16 cellular contexts compared by ENCODE assay signal in genomic region chr12:50151047-50151687, GRCh38. TPM values are rescaled to one million over a fixed set of nuclear protein-coding genes. Genes with fewer than 3 reads are reported as not detected.
DNase-seq lines count a peak whose midpoint lies in the region; ATAC-seq, FAIRE-seq and TF ChIP-seq lines count a peak whose summit lies in the region.
"Had no signal": no experiment of that assay in that cellular context is flagged by ENCODE, and none has a peak within 500 bp of the region (broad histone marks: within the 10 kb centered on the region; RNA-seq: fewer than 3 reads in every experiment).

No MANE protein-coding gene starts in this region.

- CTCF ChIA-PET in HepG2 (lab: Yijun Ruan, JAX; ENCODE audit: low intra/inter-chr PET ratio, low total read pairs): no interaction called here

- no peaks in the 10 kb centered on the region for H3K27me3 ChIP-seq in HepG2 (ENCODE audit: control insufficient read depth in 1 of 2, insufficient read depth in 2 of 2, low read length in 2 of 2)
- no peaks in the 10 kb centered on the region for H3K27me3 ChIP-seq in right lobe of liver

- no peaks in the 10 kb centered on the region for H3K4me1 ChIP-seq in HepG2 (ENCODE audit: insufficient read depth, low read length)
- no peaks in the 10 kb centered on the region for H3K4me1 ChIP-seq in right lobe of liver

- TF ChIP-seq CTCF in HepG2 (CRISPR knock-in tag; IDR thresholded peaks at IDR 0.05) (no peak), right lobe of liver (IDR thresholded peaks at IDR 0.05) (no peak), lower leg skin (IDR thresholded peaks at IDR 0.05) (no peak)

- no peak for TF ChIP-seq RAD21 in HepG2 (CRISPR knock-in tag; IDR thresholded peaks at IDR 0.05)

- H3K4me2 ChIP-seq in HepG2 (ENCODE audit: low read depth, low read length): no peak overlapping the region

- no peaks in the 10 kb centered on the region; the same call in 1 of the 2 replicates for H4K20me1 ChIP-seq in HepG2 (ENCODE audit: insufficient read depth, low read length)

- TSS peak; percentile 37 for BruUV-seq in HepG2 (replicated peaks; lab: Mats Ljungman, UMichigan)

- TF ChIP-seq EP300 in HepG2 (IDR thresholded peaks at IDR 0.05; ENCODE audit: low read depth in 2 of 2, low read length in 2 of 2): no peak
- TF ChIP-seq EP300 in HepG2 (CRISPR knock-in tag; IDR thresholded peaks at IDR 0.05; ENCODE audit: borderline replicate concordance): no peak

- H3K27ac ChIP-seq in HepG2 (ENCODE audit: extremely low read length, insufficient read depth, low read length) (no peak overlapping the region), right lobe of liver (no peak overlapping the region)

- H3K4me3 Mint-ChIP-seq in activated T-helper 2 cell treated with anti-CD3 and anti-CD28 coated beads, Interferon-gamma antibody, Interleukin-2, Interleukin-4, amounts not matched to agents 10 μg/mL and 5 μg/mL and 100 μg/mL, durations not matched to agents 14 hours and 24 hours and 36 hours (ENCODE audit: low read depth): no peak overlapping the region

- H3K36me3 ChIP-seq in HepG2 (replicated peaks in 1 of 2; ENCODE audit: control insufficient read depth in 1 of 2, insufficient read depth in 2 of 2, low read length in 2 of 2) (no peaks in the 10 kb centered on the region), right lobe of liver (no peaks in the 10 kb centered on the region)

- POLR2A ChIA-PET in HepG2 (lab: Yijun Ruan, JAX): interaction anchor here (1.4 kb wide), 1 partner anchor 16 kb away, joined by 4 read pairs; the partner anchor contains the start of gene CERS5

- H3K36me3 Mint-ChIP-seq in activated T-helper 2 cell treated with anti-CD3 and anti-CD28 coated beads, Interferon-gamma antibody, Interleukin-2, Interleukin-4, amounts not matched to agents 10 μg/mL and 5 μg/mL and 100 μg/mL, durations not matched to agents 14 hours and 24 hours and 36 hours (ENCODE audit: low read depth): peaks cover 14% of the 10 kb centered on the region

- no peaks in the 10 kb centered on the region for H3K9me3 Mint-ChIP-seq in activated T-helper 2 cell treated with anti-CD3 and anti-CD28 coated beads, Interferon-gamma antibody, Interleukin-2, Interleukin-4, amounts not matched to agents 10 μg/mL and 5 μg/mL and 100 μg/mL, durations not matched to agents 14 hours and 24 hours and 36 hours

- H3K79me2 ChIP-seq in HepG2 (ENCODE audit: insufficient read depth, low read length): peaks cover 12% of the 10 kb centered on the region

- in situ Hi-C loops in HepG2 (cut with HindIII; ENCODE audit: extremely low pct_ligation_motif_present, low pct_unique_long_range_greater_than_20kb): no loop called here

- no peak overlapping the region for H3K9ac ChIP-seq in HepG2 (ENCODE audit: insufficient read depth, low read depth, low read length)

- no peaks in the 10 kb centered on the region for H3K27me3 Mint-ChIP-seq in activated T-helper 2 cell treated with anti-CD3 and anti-CD28 coated beads, Interferon-gamma antibody, Interleukin-2, Interleukin-4, amounts not matched to agents 10 μg/mL and 5 μg/mL and 100 μg/mL, durations not matched to agents 14 hours and 24 hours and 36 hours (ENCODE audit: low read depth)

- 72% methylated on average over 1 of the region's 1 CpG for WGBS in HepG2 (ENCODE audit: low lambda C conversion rate)
- 60% methylated on average over 1 of the region's 1 CpG for WGBS in right lobe of liver (ENCODE audit: insufficient coverage, low coverage, low lambda C conversion rate, missing lambda C conversion rate)
- 63 to 77% methylated on average over 1 of the region's 1 CpG for whole genome bisulfite sequencing in lower leg skin, 2 donors

- FAIRE-seq in HepG2 (lab: Jason Lieb, UNC) (no peak), H54 (lab: Jason Lieb, UNC) (no peak)
- FAIRE-seq: H1 had no signal

- H2AFZ ChIP-seq in HepG2 (ENCODE audit: low read length): no peak overlapping the region

- DNase-seq in HepG2 (ENCODE audit: low spot score) (no peak), right lobe of liver (no peak), kidney glomerular epithelial cell (lab: John Stamatoyannopoulos, UW) (peak; percentile 49), lower leg skin (ENCODE audit: low spot score in 2 of 2) (no peak), H54 (ENCODE audit: insufficient read length, low spot score) (no peak), NCI-H2107 treated with DMSO at 0.1 percent for 48 hours (lab: John Stamatoyannopoulos, UW; ENCODE audit: unreplicated experiment) (no peak)
- no peak for DNase-seq in activated T-helper 2 cell treated with anti-CD3 and anti-CD28 coated beads, Interferon-gamma antibody, Interleukin-2, Interleukin-4, amounts not matched to agents 10 μg/mL and 5 μg/mL and 100 μg/mL, durations not matched to agents 14 hours and 24 hours and 36 hours (ENCODE audit: low spot score)
- DNase-seq: activated T-cell treated with anti-CD3 and anti-CD28 coated beads for 4 hours, cortex of kidney, hypothalamus, NCI-H2107, NCI-H82, retina had no signal

- H3K27ac Mint-ChIP-seq in activated T-helper 2 cell treated with anti-CD3 and anti-CD28 coated beads, Interferon-gamma antibody, Interleukin-2, Interleukin-4, amounts not matched to agents 10 μg/mL and 5 μg/mL and 100 μg/mL, durations not matched to agents 14 hours and 24 hours and 36 hours: peak overlapping the region; percentile 71

- no peak for TF ChIP-seq POLR2A in HepG2 (IDR thresholded peaks at IDR 0.05; ENCODE audit: insufficient read depth in 1 of 2, low read depth in 2 of 2, low read length in 2 of 2)
- TF ChIP-seq POLR2A in right lobe of liver (IDR thresholded peaks at IDR 0.05): no peak
- TF ChIP-seq POLR2A in lower leg skin (IDR thresholded peaks at IDR 0.05): no peak
- no peak for TF ChIP-seq POLR2A in H54 (IDR thresholded peaks at IDR 0.05; ENCODE audit: low read depth, low read length)

- H3K4me3 ChIP-seq in HepG2 (replicated peaks in 1 of 3; ENCODE audit: insufficient read depth in 1 of 3, low read depth in 2 of 3, low read length in 3 of 3): no peak overlapping the region
- H3K4me3 ChIP-seq in right lobe of liver: no peak overlapping the region
- H3K4me3 ChIP-seq in lower leg skin (ENCODE audit: low read depth, poor library complexity, severe bottlenecking): no peak overlapping the region

- peaks cover 22% of the 10 kb centered on the region for H3K4me1 Mint-ChIP-seq in activated T-helper 2 cell treated with anti-CD3 and anti-CD28 coated beads, Interferon-gamma antibody, Interleukin-2, Interleukin-4, amounts not matched to agents 10 μg/mL and 5 μg/mL and 100 μg/mL, durations not matched to agents 14 hours and 24 hours and 36 hours (ENCODE audit: low read depth)

- intact Hi-C loops in HepG2 (cut with micrococcal nuclease; ENCODE audit: unreplicated experiment): no loop called here
- intact Hi-C loops in right lobe of liver (cut with DNase I): no loop called here
- intact Hi-C loops in activated T-helper 2 cell treated with anti-CD3 and anti-CD28 coated beads, Interferon-gamma antibody, Interleukin-2, Interleukin-4, amounts not matched to agents 10 μg/mL and 5 μg/mL and 100 μg/mL, durations not matched to agents 14 hours and 24 hours and 36 hours (cut with micrococcal nuclease): no loop called here
- intact Hi-C loops in lower leg skin (cut with DNase I; ENCODE audit: low total_unique reads): loop anchor here (5.0 kb wide), 1 partner anchor 991 kb away; no protein-coding TSS in a partner anchor

- H3K9me3 ChIP-seq in HepG2 (ENCODE audit: low read length) (no peaks in the 10 kb centered on the region), right lobe of liver (no peaks in the 10 kb centered on the region)

- ATAC-seq in HepG2 (no peak), right lobe of liver (no peak), GM21786 (IDR thresholded peaks at IDR 0.05; ENCODE audit: unreplicated experiment) (no peak)
- ATAC-seq: left lobe of liver had no signal

RNA-seq across cellular contexts. Expression of gene CERS5, which starts 16.0 kb away (rescaled TPM):
- total RNA-seq in HepG2 (2016; rRNA removed; fragmentation: Illumina TruSeq; extraction: Trizol): 15.3 and 22.3 TPM in 2 replicates
- total RNA-seq in HepG2 (2016; cell fraction: cytosol; rRNA removed; fragmentation: Illumina TruSeq; extraction: Trizol; ENCODE audit: low read depth): 10.3 and 12.1 TPM in 2 replicates
- total RNA-seq in HepG2 (2016; cell fraction: insoluble cytoplasmic fraction; rRNA removed; fragmentation: Illumina TruSeq; extraction: Trizol): 13.6 and 22.8 TPM in 2 replicates
- total RNA-seq in HepG2 (2016; cell fraction: membrane; rRNA removed; fragmentation: Illumina TruSeq; extraction: Trizol): 18.3 and 19.2 TPM in 2 replicates
- total RNA-seq in HepG2 (2016; cell fraction: nucleus; rRNA removed; fragmentation: Illumina TruSeq; extraction: Trizol): 34.1 and 37.5 TPM in 2 replicates
- 37.5 and 48.8 TPM in 2 replicates for polyA plus RNA-seq in HepG2 (2011; rRNA removed)
- polyA plus RNA-seq in HepG2 (2011; cell fraction: cytosol; rRNA removed): 24.8 and 42.9 TPM in 2 replicates
- polyA plus RNA-seq in HepG2 (2011; cell fraction: nucleus; rRNA removed): 37.4 and 42.7 TPM in 2 replicates
- polyA plus RNA-seq in HepG2 (2012): 18.5 and 22.9 TPM in 2 replicates
- polyA plus RNA-seq in HepG2 (2016; cell fraction: cytosol; fragmentation: Illumina TruSeq; extraction: Trizol; ENCODE audit: low read depth): 11.3 and 11.6 TPM in 2 replicates
- 16.0 and 16.6 TPM in 2 replicates for polyA plus RNA-seq in HepG2 (2016; cell fraction: insoluble cytoplasmic fraction; fragmentation: Illumina TruSeq; extraction: Trizol; ENCODE audit: low read depth)
- polyA plus RNA-seq in HepG2 (2016; cell fraction: membrane; fragmentation: Illumina TruSeq; extraction: Trizol; ENCODE audit: low read depth): 17.8 and 18.4 TPM in 2 replicates
- polyA plus RNA-seq in HepG2 (2016; cell fraction: nucleus; fragmentation: Illumina TruSeq; extraction: Trizol; ENCODE audit: insufficient read depth, low read depth): 69.6 and 73.1 TPM in 2 replicates
- 54.7 and 68.3 TPM in 2 replicates for polyA minus RNA-seq in HepG2 (2011; rRNA and poly(A)+ RNA removed; ENCODE audit: low replicate concordance)
- 16.2 and 19.3 TPM in 2 replicates for polyA minus RNA-seq in HepG2 (2011; cell fraction: cytosol; rRNA and poly(A)+ RNA removed)
- polyA minus RNA-seq in HepG2 (2011; cell fraction: nucleus; rRNA and poly(A)+ RNA removed): 29.5 and 31.8 TPM in 2 replicates
- 10 to 100 TPM in 2 of 6 experiments, 1 to 10 TPM in 4; 5.0 to 12.0 (median 8.0) TPM for total RNA-seq in right lobe of liver
- 114 and 115 TPM in 2 replicates for total RNA-seq in activated T-helper 2 cell treated with anti-CD3 and anti-CD28 coated beads, Interferon-gamma antibody, Interleukin-2, Interleukin-4, amounts not matched to agents 10 μg/mL and 5 μg/mL and 100 μg/mL, durations not matched to agents 14 hours and 24 hours and 36 hours
- total RNA-seq in lower leg skin: 10 to 100 TPM; 31.8 to 34.5 (median 32.5) TPM

RNA-seq across cellular contexts. Expression of gene COX14, which starts 39.1 kb away (rescaled TPM):
- total RNA-seq in HepG2 (2016; rRNA removed; fragmentation: Illumina TruSeq; extraction: Trizol) (71.6 and 82.0 TPM in 2 replicates), right lobe of liver (10 to 100 TPM; 37.7 to 67.5 (median 50.6) TPM), lower leg skin (10 to 100 TPM; 29.0 to 52.1 (median 36.8) TPM)
- 62.2 and 107 TPM in 2 replicates for total RNA-seq in HepG2 (2016; cell fraction: cytosol; rRNA removed; fragmentation: Illumina TruSeq; extraction: Trizol; ENCODE audit: low read depth)
- 70.2 and 88.8 TPM in 2 replicates for total RNA-seq in HepG2 (2016; cell fraction: insoluble cytoplasmic fraction; rRNA removed; fragmentation: Illumina TruSeq; extraction: Trizol)
- total RNA-seq in HepG2 (2016; cell fraction: membrane; rRNA removed; fragmentation: Illumina TruSeq; extraction: Trizol): 84.4 and 106 TPM in 2 replicates
- 18.4 and 19.5 TPM in 2 replicates for total RNA-seq in HepG2 (2016; cell fraction: nucleus; rRNA removed; fragmentation: Illumina TruSeq; extraction: Trizol)
- polyA plus RNA-seq in HepG2 (2011; rRNA removed): 53.0 and 55.0 TPM in 2 replicates
- polyA plus RNA-seq in HepG2 (2011; cell fraction: cytosol; rRNA removed): 64.0 and 68.8 TPM in 2 replicates
- 15.7 and 16.8 TPM in 2 replicates for polyA plus RNA-seq in HepG2 (2011; cell fraction: nucleus; rRNA removed)
- polyA plus RNA-seq in HepG2 (2012): 30.1 and 33.7 TPM in 2 replicates
- 46.3 and 86.6 TPM in 2 replicates for polyA plus RNA-seq in HepG2 (2016; cell fraction: cytosol; fragmentation: Illumina TruSeq; extraction: Trizol; ENCODE audit: low read depth)
- polyA plus RNA-seq in HepG2 (2016; cell fraction: insoluble cytoplasmic fraction; fragmentation: Illumina TruSeq; extraction: Trizol; ENCODE audit: low read depth): 52.0 and 58.2 TPM in 2 replicates
- polyA plus RNA-seq in HepG2 (2016; cell fraction: membrane; fragmentation: Illumina TruSeq; extraction: Trizol; ENCODE audit: low read depth): 51.4 and 62.9 TPM in 2 replicates
- polyA plus RNA-seq in HepG2 (2016; cell fraction: nucleus; fragmentation: Illumina TruSeq; extraction: Trizol; ENCODE audit: insufficient read depth, low read depth): 29.1 and 31.5 TPM in 2 replicates
- polyA minus RNA-seq in HepG2 (2011; rRNA and poly(A)+ RNA removed; ENCODE audit: low replicate concordance): 27.5 and 131 TPM in 2 replicates
- 8.7 and 10.3 TPM in 2 replicates for polyA minus RNA-seq in HepG2 (2011; cell fraction: cytosol; rRNA and poly(A)+ RNA removed)
- polyA minus RNA-seq in HepG2 (2011; cell fraction: nucleus; rRNA and poly(A)+ RNA removed): 10.3 and 10.8 TPM in 2 replicates
- total RNA-seq in activated T-helper 2 cell treated with anti-CD3 and anti-CD28 coated beads, Interferon-gamma antibody, Interleukin-2, Interleukin-4, amounts not matched to agents 10 μg/mL and 5 μg/mL and 100 μg/mL, durations not matched to agents 14 hours and 24 hours and 36 hours: 38.1 and 43.5 TPM in 2 replicates

RNA-seq across cellular contexts. Expression of gene GPD1, which starts 47.4 kb away (rescaled TPM):
- total RNA-seq in HepG2 (2016; rRNA removed; fragmentation: Illumina TruSeq; extraction: Trizol): 30.6 and 38.1 TPM in 2 replicates
- 5.3 and 5.6 TPM in 2 replicates for total RNA-seq in HepG2 (2016; cell fraction: cytosol; rRNA removed; fragmentation: Illumina TruSeq; extraction: Trizol; ENCODE audit: low read depth)
- 31.5 and 38.6 TPM in 2 replicates for total RNA-seq in HepG2 (2016; cell fraction: insoluble cytoplasmic fraction; rRNA removed; fragmentation: Illumina TruSeq; extraction: Trizol)
- 8.7 and 10.6 TPM in 2 replicates for total RNA-seq in HepG2 (2016; cell fraction: membrane; rRNA removed; fragmentation: Illumina TruSeq; extraction: Trizol)
- 10.8 and 11.2 TPM in 2 replicates for total RNA-seq in HepG2 (2016; cell fraction: nucleus; rRNA removed; fragmentation: Illumina TruSeq; extraction: Trizol)
- 3.7 and 7.2 TPM in 2 replicates for polyA plus RNA-seq in HepG2 (2011; rRNA removed)
- 6.2 and 10.3 TPM in 2 replicates for polyA plus RNA-seq in HepG2 (2011; cell fraction: cytosol; rRNA removed)
- polyA plus RNA-seq in HepG2 (2011; cell fraction: nucleus; rRNA removed): 4.8 and 7.4 TPM in 2 replicates
- 14.9 and 15.6 TPM in 2 replicates for polyA plus RNA-seq in HepG2 (2012)
- polyA plus RNA-seq in HepG2 (2016; cell fraction: cytosol; fragmentation: Illumina TruSeq; extraction: Trizol; ENCODE audit: low read depth): 4.0 and 4.8 TPM in 2 replicates
- polyA plus RNA-seq in HepG2 (2016; cell fraction: insoluble cytoplasmic fraction; fragmentation: Illumina TruSeq; extraction: Trizol; ENCODE audit: low read depth): 25.5 and 29.7 TPM in 2 replicates
- 6.4 and 7.3 TPM in 2 replicates for polyA plus RNA-seq in HepG2 (2016; cell fraction: membrane; fragmentation: Illumina TruSeq; extraction: Trizol; ENCODE audit: low read depth)
- polyA plus RNA-seq in HepG2 (2016; cell fraction: nucleus; fragmentation: Illumina TruSeq; extraction: Trizol; ENCODE audit: insufficient read depth, low read depth): 14.8 and 19.3 TPM in 2 replicates
- 2.2 and 5.6 TPM in 2 replicates for polyA minus RNA-seq in HepG2 (2011; rRNA and poly(A)+ RNA removed; ENCODE audit: low replicate concordance)
- polyA minus RNA-seq in HepG2 (2011; cell fraction: cytosol; rRNA and poly(A)+ RNA removed): 2.0 and 3.5 TPM in 2 replicates
- 5.7 and 8.7 TPM in 2 replicates for polyA minus RNA-seq in HepG2 (2011; cell fraction: nucleus; rRNA and poly(A)+ RNA removed)
- total RNA-seq in right lobe of liver: 100 to 1,000 TPM in 3 of 6 experiments, 10 to 100 TPM in 3; 43.6 to 210 (median 110) TPM
- total RNA-seq in activated T-helper 2 cell treated with anti-CD3 and anti-CD28 coated beads, Interferon-gamma antibody, Interleukin-2, Interleukin-4, amounts not matched to agents 10 μg/mL and 5 μg/mL and 100 μg/mL, durations not matched to agents 14 hours and 24 hours and 36 hours: 0.76 and 0.87 TPM in 2 replicates
- 10 to 100 TPM; 29.9 to 38.8 (median 36.7) TPM for total RNA-seq in lower leg skin
